ENCODE assay signal across 1 cellular context in the genomic region with DNA sequence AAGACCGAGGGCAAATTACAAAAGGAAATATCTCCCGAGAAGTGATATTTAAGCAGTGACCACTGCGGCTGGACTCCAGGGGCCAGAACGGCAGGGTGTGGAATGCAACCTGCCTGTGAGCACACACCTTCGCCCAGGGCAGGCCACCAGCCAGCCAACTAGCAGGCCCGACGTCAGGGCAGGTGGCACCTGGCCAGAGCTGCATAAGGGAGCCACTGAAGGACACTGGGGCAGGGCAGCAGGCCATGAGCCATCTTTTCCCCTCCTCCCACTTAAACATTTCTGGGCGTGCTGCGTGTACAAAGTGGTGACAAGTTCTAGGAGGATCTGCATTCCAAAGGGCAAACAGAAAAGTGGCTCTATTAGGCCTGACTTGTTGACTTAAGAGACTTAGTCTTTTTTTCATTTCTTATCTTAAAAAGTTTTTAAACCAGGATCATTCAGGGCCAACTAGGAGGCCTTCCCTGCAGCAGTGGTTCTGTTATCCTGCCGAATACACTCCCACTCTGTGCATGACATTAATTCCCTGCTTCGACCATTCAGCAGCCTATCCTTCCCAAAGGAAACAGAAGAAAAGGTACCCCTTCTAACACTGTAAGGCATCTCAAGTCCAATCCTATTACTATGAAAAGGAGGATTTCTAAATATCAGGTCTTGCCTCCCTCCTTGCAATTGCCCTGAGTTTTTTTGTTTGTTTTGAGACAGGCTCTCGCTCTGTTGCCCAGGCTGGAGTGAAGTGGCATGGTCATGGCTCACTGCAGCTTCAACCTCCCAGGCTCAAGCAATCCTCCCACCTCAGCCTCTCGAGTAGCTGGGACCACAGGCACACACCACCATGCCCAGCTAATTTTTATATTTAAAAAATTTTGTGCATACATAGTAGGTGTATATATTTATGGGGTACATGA.
TF ChIP-seq lines count a peak whose summit lies in the region.

No MANE protein-coding gene starts in this region.

TF ChIP-seq in H1, 55 proteins besides CTCF, POLR2A, EP300 and RAD21:
- TF ChIP-seq CEBPB (IDR thresholded peaks at IDR 0.05; ENCODE audit: low read depth, low read length), result no peak
- TF ChIP-seq CHD1 (IDR thresholded peaks at IDR 0.05; ENCODE audit: low read depth, low read length), result no peak
